ENCODE assay signal across 19 cellular contexts in genomic region chr2:201930831-201931230, GRCh38.
"Had no signal": no experiment of that assay in that cellular context is flagged by ENCODE, and none has a peak within 500 bp of the region (broad histone marks: within the 10 kb centered on the region; RNA-seq: fewer than 3 reads in every experiment).

No MANE protein-coding gene starts in this region.

- H3K4me1 Mint-ChIP-seq: activated naive CD4-positive, alpha-beta T cell treated with anti-CD3 and anti-CD28 coated beads, Interleukin-2, amount 50 U/mL, for 24 hours; stimulated activated memory B cell treated with anti-CD40 and anti-IgM and Interleukin-4, amounts not matched to agents 10 μg/mL and 1 μg/mL and 100 μg/mL, for 72 hours had no signal

- H3K9me3 ChIP-seq: adrenal gland, body of pancreas, colonic mucosa, left lung, pancreas, vagina had no signal

- H3K4me3 ChIP-seq: adrenal gland, body of pancreas, colonic mucosa, left lung, pancreas, tibial nerve, vagina had no signal

- H3K36me3 ChIP-seq: adrenal gland, colonic mucosa, left lung, pancreas, tibial nerve, vagina had no signal

- H3K9me3 Mint-ChIP-seq: activated CD8-positive, alpha-beta T cell treated with anti-CD3 and anti-CD28 coated beads for 36 hours; activated naive CD4-positive, alpha-beta T cell treated with anti-CD3 and anti-CD28 coated beads, Interleukin-2, amount 50 U/mL, for 24 hours; activated T-cell treated with anti-CD3 and anti-CD28 coated beads, Interleukin-2, amount 50 U/mL, for 4 hours had no signal

- H3K27ac ChIP-seq: adrenal gland, body of pancreas, colonic mucosa, left lung, pancreas, tibial nerve, vagina had no signal

- H3K36me3 Mint-ChIP-seq: activated naive CD4-positive, alpha-beta T cell treated with anti-CD3 and anti-CD28 coated beads, Interleukin-2, amount 50 U/mL, for 24 hours; stimulated activated memory B cell treated with anti-CD40 and anti-IgM and Interleukin-4, amounts not matched to agents 10 μg/mL and 1 μg/mL and 100 μg/mL, for 72 hours had no signal

- H3K4me1 ChIP-seq: adrenal gland, body of pancreas, colonic mucosa, left lung, pancreas, tibial nerve, vagina had no signal

- DNase-seq: activated CD4-positive, alpha-beta T cell treated with anti-CD3 and anti-CD28 coated beads for 4 hours; activated CD8-positive, alpha-beta T cell treated with anti-CD3 and anti-CD28 coated beads for 36 hours; activated effector memory CD4-positive, alpha-beta T cell treated with Interleukin-2 at 50 U/mL for 16 hours; activated T-cell treated with anti-CD3 and anti-CD28 coated beads, Interleukin-2, amount 50 U/mL, for 4 hours; adrenal gland; body of pancreas; caudate nucleus; colonic mucosa; hippocampal formation; left lung; pancreas; retina; T-helper 2 cell had no signal

- H3K4me3 Mint-ChIP-seq: activated CD8-positive, alpha-beta T cell treated with anti-CD3 and anti-CD28 coated beads for 36 hours; activated naive CD4-positive, alpha-beta T cell treated with anti-CD3 and anti-CD28 coated beads, Interleukin-2, amount 50 U/mL, for 24 hours; activated T-cell treated with anti-CD3 and anti-CD28 coated beads, Interleukin-2, amount 50 U/mL, for 4 hours; stimulated activated memory B cell treated with anti-CD40 and anti-IgM and Interleukin-4, amounts not matched to agents 10 μg/mL and 1 μg/mL and 100 μg/mL, for 72 hours; WTC11 had no signal

- H3K27me3 ChIP-seq: adrenal gland, body of pancreas, colonic mucosa, pancreas, tibial nerve, vagina had no signal

- ATAC-seq: activated CD8-positive, alpha-beta T cell treated with anti-CD3 and anti-CD28 coated beads for 36 hours; activated T-cell treated with anti-CD3 and anti-CD28 coated beads, Interleukin-2, amount 50 U/mL, for 4 hours; body of pancreas; esophagus mucosa; left lung; pancreas; stimulated activated memory B cell treated with anti-CD40 and anti-IgM and Interleukin-4, amounts not matched to agents 10 μg/mL and 1 μg/mL and 100 μg/mL, for 72 hours; WTC11 had no signal

- H3K27ac Mint-ChIP-seq: activated CD8-positive, alpha-beta T cell treated with anti-CD3 and anti-CD28 coated beads for 36 hours; activated naive CD4-positive, alpha-beta T cell treated with anti-CD3 and anti-CD28 coated beads, Interleukin-2, amount 50 U/mL, for 24 hours; stimulated activated memory B cell treated with anti-CD40 and anti-IgM and Interleukin-4, amounts not matched to agents 10 μg/mL and 1 μg/mL and 100 μg/mL, for 72 hours; WTC11 had no signal
